In the genomic region with DNA sequence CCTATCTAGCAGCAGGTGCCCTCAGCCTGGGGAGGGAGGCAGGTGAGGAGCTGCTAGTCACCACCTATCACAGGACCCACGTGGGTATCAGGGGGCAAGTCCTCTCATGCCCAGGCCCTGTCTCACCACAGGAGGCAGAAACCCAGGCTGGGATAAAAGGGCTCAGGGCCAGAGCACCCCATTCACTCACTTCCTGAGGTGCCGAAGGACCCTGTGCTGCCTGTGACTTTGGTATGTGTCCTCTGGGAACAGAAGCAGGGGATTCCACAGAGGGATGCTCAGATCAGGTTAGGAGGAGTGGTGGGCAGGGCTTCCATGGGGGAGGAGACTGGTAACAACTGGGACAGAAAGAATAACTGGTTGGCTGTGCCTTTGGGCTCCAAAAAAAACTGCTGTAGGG, we compare ENCODE assay signal across 33 cellular contexts. TPM values are rescaled to one million over a fixed set of nuclear protein-coding genes. Genes with fewer than 3 reads are reported as not detected.
DNase-seq lines count a peak whose midpoint lies in the region; ATAC-seq, FAIRE-seq and TF ChIP-seq lines count a peak whose summit lies in the region.
"Had no signal": no experiment of that assay in that cellular context is flagged by ENCODE, and none has a peak within 500 bp of the region (broad histone marks: within the 10 kb centered on the region; RNA-seq: fewer than 3 reads in every experiment).

A gene with protein sequence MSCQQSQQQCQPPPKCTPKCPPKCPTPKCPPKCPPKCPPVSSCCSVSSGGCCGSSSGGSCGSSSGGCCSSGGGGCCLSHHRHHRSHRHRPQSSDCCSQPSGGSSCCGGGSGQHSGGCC (plus strand): TSS at position 181 of the 400 bp plus-strand sequence. CDS start 1,043 bp downstream, outside the sequence.

- FAIRE-seq in bronchial epithelial cell (lab: Jason Lieb, UNC): no peak
- FAIRE-seq in RCC 7860 (lab: Jason Lieb, UNC): no peak
- FAIRE-seq: A549 had no signal

- no peak for ATAC-seq in activated CD4-positive, alpha-beta T cell treated with anti-CD3 and anti-CD28 coated beads for 36 hours
- no peak for ATAC-seq in HG02798 (IDR thresholded peaks at IDR 0.05; ENCODE audit: poor library complexity, unreplicated experiment)
- ATAC-seq: activated T-cell treated with anti-CD3 and anti-CD28 coated beads, Interleukin-2, amount 50 U/mL, for 4 hours; left lung; naive thymus-derived CD8-positive, alpha-beta T cell; Panc1; stimulated activated naive B cell treated with anti-CD40 and anti-IgM and Interleukin-4, amounts not matched to agents 10 μg/mL and 1 μg/mL and 100 μg/mL, for 72 hours; T-helper 17 cell had no signal

- H3K36me3 Mint-ChIP-seq in activated CD4-positive, alpha-beta T cell treated with anti-CD3 and anti-CD28 coated beads, Interleukin-2, amount 10 ng/mL, durations not matched to agents 24 days and 14 days (ENCODE audit: low read depth): no peaks in the 10 kb centered on the region
- H3K36me3 Mint-ChIP-seq in activated CD4-positive, alpha-beta T cell treated with anti-CD3 and anti-CD28 coated beads for 36 hours (ENCODE audit: low read depth): no peaks in the 10 kb centered on the region
- H3K36me3 Mint-ChIP-seq: brain; immature natural killer cell; mesothelial cell of epicardium; naive thymus-derived CD8-positive, alpha-beta T cell; stimulated activated naive B cell treated with anti-CD40 and anti-IgM and Interleukin-4, amounts not matched to agents 10 μg/mL and 1 μg/mL and 100 μg/mL, for 72 hours had no signal

- peak; percentile 22 for TF ChIP-seq CTCF in bronchial epithelial cell (IDR thresholded peaks at IDR 0.05; ENCODE audit: insufficient read depth, low read length, severe bottlenecking)
- no peak for TF ChIP-seq CTCF in suprapubic skin (IDR thresholded peaks at IDR 0.05)

- H3K4me1 ChIP-seq in suprapubic skin: no peaks in the 10 kb centered on the region
- H3K4me1 ChIP-seq: A549, left lung, SJCRH30, testis, vagina had no signal

- peak; percentile 45 for DNase-seq in activated CD4-positive, alpha-beta T cell treated with anti-CD3 and anti-CD28 coated beads, Interleukin-2, amount 10 ng/mL, durations not matched to agents 24 days and 14 days
- no peak for DNase-seq in activated CD4-positive, alpha-beta T cell treated with anti-CD3 and anti-CD28 coated beads for 36 hours
- DNase-seq in NCI-H1105 (lab: John Stamatoyannopoulos, UW) (peak; percentile 39), bronchial epithelial cell (ENCODE audit: low read depth) (peak; percentile 90), suprapubic skin (ENCODE audit: low spot score in 2 of 2) (no peak), RCC 7860 (ENCODE audit: low spot score) (no peak)
- DNase-seq in stimulated activated CD4-positive, alpha-beta T cell treated with anti-CD3 and anti-CD28 coated beads, Interleukin-4, amount 100 ng/mL, for 24 hours: no peak
- DNase-seq: activated CD4-positive, alpha-beta T cell treated with anti-CD3 and anti-CD28 coated beads for 48 hours; activated naive CD4-positive, alpha-beta T cell; activated T-cell treated with anti-CD3 and anti-CD28 coated beads, Interleukin-2, amount 50 U/mL, for 4 hours; erythroblast; foreskin melanocyte; immature natural killer cell; Karpas-422; left lung; naive thymus-derived CD8-positive, alpha-beta T cell; NCI-H2081 treated with DMSO at 0.1 percent for 48 hours; NCI-H510A; NK-92 treated with Interleukin-12 subunit alpha and Interleukin-12 subunit beta, amount 100 ng/mL, for 24 hours; retina; SJCRH30; stimulated activated CD4-positive, alpha-beta T cell treated with anti-CD3 and anti-CD28 coated beads, Interleukin-2, amount 100 ng/mL, for 48 hours; stimulated activated naive B cell treated with anti-CD40 and anti-IgM and Interleukin-4, amounts not matched to agents 10 μg/mL and 1 μg/mL and 100 μg/mL, for 72 hours; T-helper 17 cell; testis had no signal

- H3K27me3 ChIP-seq in bronchial epithelial cell (ENCODE audit: control insufficient read depth, insufficient read depth, low read length) (peaks cover 5% of the 10 kb centered on the region), suprapubic skin (no peaks in the 10 kb centered on the region)
- H3K27me3 ChIP-seq: hepatocyte, SJCRH30, testis, vagina had no signal

- TF ChIP-seq EP300 in suprapubic skin (IDR thresholded peaks at IDR 0.05): no peak

- POLR2A ChIA-PET in activated CD4-positive, alpha-beta T cell treated with anti-CD3 and anti-CD28 coated beads for 36 hours (lab: Charles Lee): no interaction called here

- TF ChIP-seq POLR2A in suprapubic skin (IDR thresholded peaks at IDR 0.05): no peak

- no peak within 1 kb of the TSS for H3K27ac ChIP-seq in suprapubic skin
- H3K27ac ChIP-seq: A549, hepatocyte, left lung, SJCRH30, testis, vagina had no signal

- H3K27ac Mint-ChIP-seq in activated CD4-positive, alpha-beta T cell treated with anti-CD3 and anti-CD28 coated beads, Interleukin-2, amount 10 ng/mL, durations not matched to agents 24 days and 14 days: no peak within 1 kb of the TSS
- H3K27ac Mint-ChIP-seq in activated CD4-positive, alpha-beta T cell treated with anti-CD3 and anti-CD28 coated beads for 36 hours: no peak within 1 kb of the TSS
- H3K27ac Mint-ChIP-seq: brain; immature natural killer cell; mesothelial cell of epicardium; stimulated activated naive B cell treated with anti-CD40 and anti-IgM and Interleukin-4, amounts not matched to agents 10 μg/mL and 1 μg/mL and 100 μg/mL, for 72 hours; T-helper 17 cell had no signal

- no peaks in the 10 kb centered on the region for H3K4me1 Mint-ChIP-seq in activated CD4-positive, alpha-beta T cell treated with anti-CD3 and anti-CD28 coated beads, Interleukin-2, amount 10 ng/mL, durations not matched to agents 24 days and 14 days
- H3K4me1 Mint-ChIP-seq in activated CD4-positive, alpha-beta T cell treated with anti-CD3 and anti-CD28 coated beads for 36 hours: no peaks in the 10 kb centered on the region
- H3K4me1 Mint-ChIP-seq: brain; immature natural killer cell; mesothelial cell of epicardium; naive thymus-derived CD8-positive, alpha-beta T cell; stimulated activated naive B cell treated with anti-CD40 and anti-IgM and Interleukin-4, amounts not matched to agents 10 μg/mL and 1 μg/mL and 100 μg/mL, for 72 hours had no signal

- H3K4me3 ChIP-seq in bronchial epithelial cell (ENCODE audit: low read depth, low read length) (no peak within 1 kb of the TSS), suprapubic skin (no peak within 1 kb of the TSS)
- H3K4me3 ChIP-seq: A549, hepatocyte, left lung, SJCRH30, testis, vagina had no signal

- intact Hi-C loops in activated CD4-positive, alpha-beta T cell treated with anti-CD3 and anti-CD28 coated beads, Interleukin-2, amount 10 ng/mL, durations not matched to agents 24 days and 14 days (cut with micrococcal nuclease): no loop called here
- intact Hi-C loops in activated CD4-positive, alpha-beta T cell treated with anti-CD3 and anti-CD28 coated beads for 36 hours (cut with DNase I, micrococcal nuclease): loop anchor here in 1 of 2 experiments (2.0 kb wide), 1 partner anchor 15 kb away; no protein-coding TSS in a partner anchor

- peaks cover 5% of the 10 kb centered on the region for H3K27me3 Mint-ChIP-seq in activated CD4-positive, alpha-beta T cell treated with anti-CD3 and anti-CD28 coated beads, Interleukin-2, amount 10 ng/mL, durations not matched to agents 24 days and 14 days
- peaks cover 22% of the 10 kb centered on the region for H3K27me3 Mint-ChIP-seq in activated CD4-positive, alpha-beta T cell treated with anti-CD3 and anti-CD28 coated beads for 36 hours

- no peaks in the 10 kb centered on the region for H3K9me3 Mint-ChIP-seq in activated CD4-positive, alpha-beta T cell treated with anti-CD3 and anti-CD28 coated beads, Interleukin-2, amount 10 ng/mL, durations not matched to agents 24 days and 14 days
- no peaks in the 10 kb centered on the region for H3K9me3 Mint-ChIP-seq in activated CD4-positive, alpha-beta T cell treated with anti-CD3 and anti-CD28 coated beads for 36 hours (ENCODE audit: low read depth)
- H3K9me3 Mint-ChIP-seq: activated T-cell treated with anti-CD3 and anti-CD28 coated beads, Interleukin-2, amount 50 U/mL, for 4 hours; naive thymus-derived CD8-positive, alpha-beta T cell; stimulated activated naive B cell treated with anti-CD40 and anti-IgM and Interleukin-4, amounts not matched to agents 10 μg/mL and 1 μg/mL and 100 μg/mL, for 72 hours had no signal

- H3K36me3 ChIP-seq in bronchial epithelial cell (ENCODE audit: control insufficient read depth, insufficient read depth, low read length) (no peaks in the 10 kb centered on the region), suprapubic skin (no peaks in the 10 kb centered on the region)
- H3K36me3 ChIP-seq: left lung, SJCRH30, vagina had no signal

- CTCF ChIA-PET in activated CD4-positive, alpha-beta T cell treated with anti-CD3 and anti-CD28 coated beads for 36 hours (lab: Charles Lee): no interaction called here

- 53% methylated on average over 2 of the region's 2 CpGs for WGBS in suprapubic skin

- no peaks in the 10 kb centered on the region for H3K9me3 ChIP-seq in suprapubic skin
- H3K9me3 ChIP-seq: A549, left lung, SJCRH30, testis, vagina had no signal

- H3K4me3 Mint-ChIP-seq in activated CD4-positive, alpha-beta T cell treated with anti-CD3 and anti-CD28 coated beads, Interleukin-2, amount 10 ng/mL, durations not matched to agents 24 days and 14 days: no peak within 1 kb of the TSS
- H3K4me3 Mint-ChIP-seq in activated CD4-positive, alpha-beta T cell treated with anti-CD3 and anti-CD28 coated beads for 36 hours: no peak within 1 kb of the TSS
- H3K4me3 Mint-ChIP-seq: activated T-cell treated with anti-CD3 and anti-CD28 coated beads, Interleukin-2, amount 50 U/mL, for 4 hours; brain; immature natural killer cell; mesothelial cell of epicardium; naive thymus-derived CD8-positive, alpha-beta T cell; stimulated activated naive B cell treated with anti-CD40 and anti-IgM and Interleukin-4, amounts not matched to agents 10 μg/mL and 1 μg/mL and 100 μg/mL, for 72 hours; T-helper 17 cell had no signal

RNA-seq across cellular contexts. Expression of the gene that starts here (rescaled TPM):
- not detected in 2 replicates for total RNA-seq in activated CD4-positive, alpha-beta T cell treated with anti-CD3 and anti-CD28 coated beads, Interleukin-2, amount 10 ng/mL, durations not matched to agents 24 days and 14 days
- total RNA-seq in activated CD4-positive, alpha-beta T cell treated with anti-CD3 and anti-CD28 coated beads for 36 hours: not detected
- total RNA-seq in bronchial epithelial cell (not detected in 2 replicates), suprapubic skin (10 to 100 TPM in 3 of 4 donors, 1 to 10 TPM in 1; 5.5 to 71.0 (median 29.6) TPM)
- total RNA-seq: activated T-cell treated with anti-CD3 and anti-CD28 coated beads, Interleukin-2, amount 50 U/mL, for 4 hours; hepatocyte; left lung; mesothelial cell of epicardium; naive thymus-derived CD8-positive, alpha-beta T cell; omental fat pad; SJCRH30; T-helper 17 cell; testis; vagina had no signal

Comparison
In these comparisons a context has a peak if more than half of its experiments do, and no peak if none do; other contexts are left out.
1. Peak in DNase-seq in activated CD4-positive, alpha-beta T cell treated with anti-CD3 and anti-CD28 coated beads, Interleukin-2, amount 10 ng/mL, durations not matched to agents 24 days and 14 days; RNA of the gene not detected or under 1 TPM.
2. Peak in DNase-seq in bronchial epithelial cell; RNA of the gene not detected or under 1 TPM.